ENCODE assay signal across 9 cellular contexts in the genomic region with DNA sequence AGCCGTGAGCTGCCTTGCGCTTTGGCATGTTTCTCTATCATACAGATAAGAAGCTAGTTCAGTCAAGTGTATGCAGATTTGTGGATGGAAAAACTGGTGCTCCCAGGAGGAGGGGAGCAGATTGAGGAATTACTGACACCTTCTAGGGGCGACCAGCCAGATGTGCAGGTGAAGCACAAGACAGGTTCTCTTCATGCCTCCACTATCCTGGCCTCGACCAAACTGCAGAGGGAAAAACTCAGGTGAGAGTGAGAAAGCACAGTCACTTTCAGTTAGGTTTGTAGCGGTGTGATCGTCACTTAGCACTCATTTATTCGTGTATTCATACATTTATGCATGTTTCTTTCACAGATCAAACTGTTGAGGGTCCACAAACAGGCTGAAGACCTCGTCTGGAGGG. TPM values are rescaled to one million over a fixed set of nuclear protein-coding genes. Genes with fewer than 3 reads are reported as not detected.
DNase-seq lines count a peak whose midpoint lies in the region; ATAC-seq and TF ChIP-seq lines count a peak whose summit lies in the region.
"Had no signal": no experiment of that assay in that cellular context is flagged by ENCODE, and none has a peak within 500 bp of the region (broad histone marks: within the 10 kb centered on the region; RNA-seq: fewer than 3 reads in every experiment).

No MANE protein-coding gene starts in this region.

- H3K27ac ChIP-seq in testis = no peak overlapping the region

- DNase-seq in T-helper 2 cell treated with Interferon-gamma antibody and Interleukin-4, amounts not matched to agents 5 μg/mL and 100 μg/mL, for 36 hours (ENCODE audit: low spot score) = no peak
- no peak for DNase-seq in T-helper 2 cell
- no peak for DNase-seq in activated naive CD8-positive, alpha-beta T cell treated with anti-CD3 and anti-CD28 coated beads, Interleukin-2, amount 50 U/mL, for 24 hours
- peak; percentile 6 for DNase-seq in kidney tubule cell (ENCODE audit: low spot score)
- no peak for DNase-seq in testis
- no peak for DNase-seq in cerebellar nuclear complex (lab: John Stamatoyannopoulos, UW)
- no peak for DNase-seq in LoVo (ENCODE audit: low spot score)

- H3K27me3 ChIP-seq in testis = no peaks in the 10 kb centered on the region

- no peak for TF ChIP-seq CTCF in testis (IDR thresholded peaks at IDR 0.05)

- H3K4me1 Mint-ChIP-seq in T-helper 2 cell treated with Interferon-gamma antibody and Interleukin-4, amounts not matched to agents 5 μg/mL and 100 μg/mL, for 36 hours (ENCODE audit: low read depth) = peaks cover 43% of the 10 kb centered on the region
- H3K4me1 Mint-ChIP-seq in activated naive CD8-positive, alpha-beta T cell treated with anti-CD3 and anti-CD28 coated beads, Interleukin-2, amount 50 U/mL, for 24 hours = peaks cover 51% of the 10 kb centered on the region

- WGBS in testis, 2 donors = 10 to 13% methylated on average over 8 of the region's 8 CpGs

- H3K9me3 ChIP-seq in testis = no peaks in the 10 kb centered on the region

- peaks cover 16% of the 10 kb centered on the region for H3K4me1 ChIP-seq in testis

- intact Hi-C loops in testis (cut with DNase I; ENCODE audit: low total_unique reads) = no loop called here

- no peaks in the 10 kb centered on the region for H3K36me3 ChIP-seq in testis (ENCODE audit: low read depth, missing control alignments)

- H3K4me3 Mint-ChIP-seq in T-helper 2 cell treated with Interferon-gamma antibody and Interleukin-4, amounts not matched to agents 5 μg/mL and 100 μg/mL, for 36 hours = peak overlapping the region; percentile 86
- peak overlapping the region; percentile 90 for H3K4me3 Mint-ChIP-seq in activated naive CD8-positive, alpha-beta T cell treated with anti-CD3 and anti-CD28 coated beads, Interleukin-2, amount 50 U/mL, for 24 hours

- no peak for TF ChIP-seq POLR2A in testis (IDR thresholded peaks at IDR 0.05)

- peaks cover 28% of the 10 kb centered on the region for H3K36me3 Mint-ChIP-seq in T-helper 2 cell treated with Interferon-gamma antibody and Interleukin-4, amounts not matched to agents 5 μg/mL and 100 μg/mL, for 36 hours (ENCODE audit: low read depth)
- peaks cover 28% of the 10 kb centered on the region for H3K36me3 Mint-ChIP-seq in activated naive CD8-positive, alpha-beta T cell treated with anti-CD3 and anti-CD28 coated beads, Interleukin-2, amount 50 U/mL, for 24 hours (ENCODE audit: low read depth)

- H3K27me3 Mint-ChIP-seq in T-helper 2 cell treated with Interferon-gamma antibody and Interleukin-4, amounts not matched to agents 5 μg/mL and 100 μg/mL, for 36 hours (ENCODE audit: low read depth) = no peaks in the 10 kb centered on the region
- H3K27me3 Mint-ChIP-seq in activated naive CD8-positive, alpha-beta T cell treated with anti-CD3 and anti-CD28 coated beads, Interleukin-2, amount 50 U/mL, for 24 hours = no peaks in the 10 kb centered on the region

- H3K4me3 ChIP-seq in testis = peak overlapping the region; percentile 69 to 94

- H3K9me3 Mint-ChIP-seq in T-helper 2 cell treated with Interferon-gamma antibody and Interleukin-4, amounts not matched to agents 5 μg/mL and 100 μg/mL, for 36 hours = no peaks in the 10 kb centered on the region
- H3K9me3 Mint-ChIP-seq in activated naive CD8-positive, alpha-beta T cell treated with anti-CD3 and anti-CD28 coated beads, Interleukin-2, amount 50 U/mL, for 24 hours = no peaks in the 10 kb centered on the region

- ATAC-seq in activated naive CD8-positive, alpha-beta T cell treated with anti-CD3 and anti-CD28 coated beads, Interleukin-2, amount 50 U/mL, for 24 hours = no peak
- no peak for ATAC-seq in GM18498 (IDR thresholded peaks at IDR 0.05; ENCODE audit: unreplicated experiment)

- peak overlapping the region; percentile 84 for H3K27ac Mint-ChIP-seq in T-helper 2 cell treated with Interferon-gamma antibody and Interleukin-4, amounts not matched to agents 5 μg/mL and 100 μg/mL, for 36 hours
- peak overlapping the region; percentile 89 for H3K27ac Mint-ChIP-seq in activated naive CD8-positive, alpha-beta T cell treated with anti-CD3 and anti-CD28 coated beads, Interleukin-2, amount 50 U/mL, for 24 hours

RNA-seq across cellular contexts. Expression of a gene that starts 0.6 kb away (rescaled TPM):
- total RNA-seq in testis = 10 to 100 TPM; 61.4 to 72.7 TPM
- polyA plus RNA-seq in testis (ENCODE audit: insufficient read depth, low read depth, low replicate concordance) = 50.0 TPM

RNA-seq across cellular contexts. Expression of a gene that starts 21.5 kb away (rescaled TPM):
- 100 to 1,000 TPM in 1 of 2 donors, 10 to 100 TPM in 1; 85.1 to 139 TPM for total RNA-seq in testis
- 298 TPM for polyA plus RNA-seq in testis (ENCODE audit: insufficient read depth, low read depth, low replicate concordance)
- total RNA-seq: Daoy had no signal

RNA-seq across cellular contexts. Expression of a gene that starts 38.4 kb away (rescaled TPM):
- total RNA-seq in testis = 10 to 100 TPM; 43.4 to 63.7 TPM
- 11.7 TPM for polyA plus RNA-seq in testis (ENCODE audit: insufficient read depth, low read depth, low replicate concordance)

RNA-seq across cellular contexts. Expression of a gene that starts 46.2 kb away (rescaled TPM):
- total RNA-seq in testis = 1 to 10 TPM; 2.7 to 7.3 TPM
- 8.3 TPM for polyA plus RNA-seq in testis (ENCODE audit: insufficient read depth, low read depth, low replicate concordance)
- total RNA-seq: Daoy had no signal
